Comparison of ENCODE assay signal across 1 cellular context in genomic region chr6:31821301-31822037, GRCh38.
TF ChIP-seq lines count a peak whose summit lies in the region.

No MANE protein-coding gene starts in this region.

TF ChIP-seq in HepG2, 621 proteins besides CTCF, POLR2A, EP300 and RAD21 (continued from another document and continues in another):
- TF ChIP-seq RNF219 (CRISPR knock-in tag; IDR thresholded peaks at IDR 0.05) = no peak
- peak; percentile 22; the same call in 1 of the 2 replicates for TF ChIP-seq ZSCAN21 (CRISPR knock-in tag; IDR thresholded peaks at IDR 0.05; ENCODE audit: borderline replicate concordance)
- TF ChIP-seq CCDC6 (CRISPR knock-in tag; IDR thresholded peaks at IDR 0.05) = no peak
- no peak for TF ChIP-seq CC2D1A (CRISPR knock-in tag; IDR thresholded peaks at IDR 0.05)
- no peak for TF ChIP-seq ETV6 (CRISPR knock-in tag; conservative IDR thresholded peaks at IDR 0.05)
- TF ChIP-seq IRF2 (CRISPR knock-in tag; IDR thresholded peaks at IDR 0.05) = no peak
- TF ChIP-seq, protein P1, sequence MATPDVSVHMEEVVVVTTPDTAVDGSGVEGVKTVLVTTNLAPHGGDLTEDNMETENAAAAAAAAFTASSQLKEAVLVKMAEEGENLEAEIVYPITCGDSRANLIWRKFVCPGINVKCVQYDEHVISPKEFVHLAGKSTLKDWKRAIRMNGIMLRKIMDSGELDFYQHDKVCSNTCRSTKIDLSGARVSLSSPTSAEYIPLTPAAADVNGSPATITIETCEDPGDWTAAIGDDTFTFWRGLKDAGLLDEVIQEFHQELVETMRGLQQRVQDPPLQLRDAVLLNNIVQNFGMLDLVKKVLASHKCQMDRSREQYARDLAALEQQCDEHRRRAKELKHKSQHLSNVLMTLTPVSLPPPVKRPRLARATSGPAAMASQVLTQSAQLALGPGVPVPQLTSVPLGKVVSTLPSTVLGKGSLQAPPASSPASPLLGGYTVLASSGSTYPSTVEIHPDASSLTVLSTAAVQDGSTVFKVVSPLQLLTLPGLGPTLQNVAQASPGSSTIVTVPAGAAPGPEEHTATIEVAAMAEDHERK (CRISPR knock-in tag; IDR thresholded peaks at IDR 0.05; ENCODE audit: low read depth) = no peak
- TF ChIP-seq, protein P2, sequence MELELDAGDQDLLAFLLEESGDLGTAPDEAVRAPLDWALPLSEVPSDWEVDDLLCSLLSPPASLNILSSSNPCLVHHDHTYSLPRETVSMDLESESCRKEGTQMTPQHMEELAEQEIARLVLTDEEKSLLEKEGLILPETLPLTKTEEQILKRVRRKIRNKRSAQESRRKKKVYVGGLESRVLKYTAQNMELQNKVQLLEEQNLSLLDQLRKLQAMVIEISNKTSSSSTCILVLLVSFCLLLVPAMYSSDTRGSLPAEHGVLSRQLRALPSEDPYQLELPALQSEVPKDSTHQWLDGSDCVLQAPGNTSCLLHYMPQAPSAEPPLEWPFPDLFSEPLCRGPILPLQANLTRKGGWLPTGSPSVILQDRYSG (CRISPR knock-in tag; IDR thresholded peaks at IDR 0.05) = no peak
- peak; percentile 43; the same call in 1 of the 2 replicates for TF ChIP-seq ZNF772 (CRISPR knock-in tag; IDR thresholded peaks at IDR 0.05)
- no peak for TF ChIP-seq TRAFD1 (CRISPR knock-in tag; IDR thresholded peaks at IDR 0.05; ENCODE audit: borderline replicate concordance)
- TF ChIP-seq MTF1 (CRISPR knock-in tag; IDR thresholded peaks at IDR 0.05) = no peak
- no peak for TF ChIP-seq DRAP1 (CRISPR knock-in tag; IDR thresholded peaks at IDR 0.05)
- TF ChIP-seq ZBTB43 (CRISPR knock-in tag; conservative IDR thresholded peaks at IDR 0.05) = no peak
- no peak for TF ChIP-seq KLF6 (CRISPR knock-in tag; IDR thresholded peaks at IDR 0.05)
- TF ChIP-seq RBM22 (optimal IDR thresholded peaks at IDR 0.05; ENCODE audit: low read length) = no peak
- TF ChIP-seq, protein P3, sequence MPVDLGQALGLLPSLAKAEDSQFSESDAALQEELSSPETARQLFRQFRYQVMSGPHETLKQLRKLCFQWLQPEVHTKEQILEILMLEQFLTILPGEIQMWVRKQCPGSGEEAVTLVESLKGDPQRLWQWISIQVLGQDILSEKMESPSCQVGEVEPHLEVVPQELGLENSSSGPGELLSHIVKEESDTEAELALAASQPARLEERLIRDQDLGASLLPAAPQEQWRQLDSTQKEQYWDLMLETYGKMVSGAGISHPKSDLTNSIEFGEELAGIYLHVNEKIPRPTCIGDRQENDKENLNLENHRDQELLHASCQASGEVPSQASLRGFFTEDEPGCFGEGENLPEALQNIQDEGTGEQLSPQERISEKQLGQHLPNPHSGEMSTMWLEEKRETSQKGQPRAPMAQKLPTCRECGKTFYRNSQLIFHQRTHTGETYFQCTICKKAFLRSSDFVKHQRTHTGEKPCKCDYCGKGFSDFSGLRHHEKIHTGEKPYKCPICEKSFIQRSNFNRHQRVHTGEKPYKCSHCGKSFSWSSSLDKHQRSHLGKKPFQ (CRISPR knock-in tag; IDR thresholded peaks at IDR 0.05; ENCODE audit: insufficient replicate concordance) = peak; percentile 15
- no peak for TF ChIP-seq CEBPG (CRISPR knock-in tag; IDR thresholded peaks at IDR 0.05)
- TF ChIP-seq BRCA1 (CRISPR knock-in tag; IDR thresholded peaks at IDR 0.05) = no peak
- TF ChIP-seq NR2F6 (IDR thresholded peaks at IDR 0.05) = no peak
- no peak for TF ChIP-seq NR2F6 (CRISPR knock-in tag; IDR thresholded peaks at IDR 0.05)
- TF ChIP-seq ISL2 (CRISPR knock-in tag; IDR thresholded peaks at IDR 0.05) = no peak
- no peak for TF ChIP-seq ZNF704 (CRISPR knock-in tag; IDR thresholded peaks at IDR 0.05; ENCODE audit: borderline replicate concordance)
- no peak for TF ChIP-seq ARHGAP35 (CRISPR knock-in tag; IDR thresholded peaks at IDR 0.05; ENCODE audit: borderline replicate concordance)
- TF ChIP-seq, protein P4, sequence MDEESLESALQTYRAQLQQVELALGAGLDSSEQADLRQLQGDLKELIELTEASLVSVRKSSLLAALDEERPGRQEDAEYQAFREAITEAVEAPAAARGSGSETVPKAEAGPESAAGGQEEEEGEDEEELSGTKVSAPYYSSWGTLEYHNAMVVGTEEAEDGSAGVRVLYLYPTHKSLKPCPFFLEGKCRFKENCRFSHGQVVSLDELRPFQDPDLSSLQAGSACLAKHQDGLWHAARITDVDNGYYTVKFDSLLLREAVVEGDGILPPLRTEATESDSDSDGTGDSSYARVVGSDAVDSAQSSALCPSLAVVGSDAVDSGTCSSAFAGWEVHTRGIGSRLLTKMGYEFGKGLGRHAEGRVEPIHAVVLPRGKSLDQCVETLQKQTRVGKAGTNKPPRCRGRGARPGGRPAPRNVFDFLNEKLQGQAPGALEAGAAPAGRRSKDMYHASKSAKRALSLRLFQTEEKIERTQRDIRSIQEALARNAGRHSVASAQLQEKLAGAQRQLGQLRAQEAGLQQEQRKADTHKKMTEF (CRISPR knock-in tag; IDR thresholded peaks at IDR 0.05) = no peak
- TF ChIP-seq ZNF451 (CRISPR knock-in tag; IDR thresholded peaks at IDR 0.05) = no peak
- TF ChIP-seq, protein P5, sequence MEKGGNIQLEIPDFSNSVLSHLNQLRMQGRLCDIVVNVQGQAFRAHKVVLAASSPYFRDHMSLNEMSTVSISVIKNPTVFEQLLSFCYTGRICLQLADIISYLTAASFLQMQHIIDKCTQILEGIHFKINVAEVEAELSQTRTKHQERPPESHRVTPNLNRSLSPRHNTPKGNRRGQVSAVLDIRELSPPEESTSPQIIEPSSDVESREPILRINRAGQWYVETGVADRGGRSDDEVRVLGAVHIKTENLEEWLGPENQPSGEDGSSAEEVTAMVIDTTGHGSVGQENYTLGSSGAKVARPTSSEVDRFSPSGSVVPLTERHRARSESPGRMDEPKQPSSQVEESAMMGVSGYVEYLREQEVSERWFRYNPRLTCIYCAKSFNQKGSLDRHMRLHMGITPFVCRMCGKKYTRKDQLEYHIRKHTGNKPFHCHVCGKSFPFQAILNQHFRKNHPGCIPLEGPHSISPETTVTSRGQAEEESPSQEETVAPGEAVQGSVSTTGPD (CRISPR knock-in tag; IDR thresholded peaks at IDR 0.05) = 0 out of 2 replicates have a peak, but pooled peaks have one; percentile 10
- TF ChIP-seq, protein P6, sequence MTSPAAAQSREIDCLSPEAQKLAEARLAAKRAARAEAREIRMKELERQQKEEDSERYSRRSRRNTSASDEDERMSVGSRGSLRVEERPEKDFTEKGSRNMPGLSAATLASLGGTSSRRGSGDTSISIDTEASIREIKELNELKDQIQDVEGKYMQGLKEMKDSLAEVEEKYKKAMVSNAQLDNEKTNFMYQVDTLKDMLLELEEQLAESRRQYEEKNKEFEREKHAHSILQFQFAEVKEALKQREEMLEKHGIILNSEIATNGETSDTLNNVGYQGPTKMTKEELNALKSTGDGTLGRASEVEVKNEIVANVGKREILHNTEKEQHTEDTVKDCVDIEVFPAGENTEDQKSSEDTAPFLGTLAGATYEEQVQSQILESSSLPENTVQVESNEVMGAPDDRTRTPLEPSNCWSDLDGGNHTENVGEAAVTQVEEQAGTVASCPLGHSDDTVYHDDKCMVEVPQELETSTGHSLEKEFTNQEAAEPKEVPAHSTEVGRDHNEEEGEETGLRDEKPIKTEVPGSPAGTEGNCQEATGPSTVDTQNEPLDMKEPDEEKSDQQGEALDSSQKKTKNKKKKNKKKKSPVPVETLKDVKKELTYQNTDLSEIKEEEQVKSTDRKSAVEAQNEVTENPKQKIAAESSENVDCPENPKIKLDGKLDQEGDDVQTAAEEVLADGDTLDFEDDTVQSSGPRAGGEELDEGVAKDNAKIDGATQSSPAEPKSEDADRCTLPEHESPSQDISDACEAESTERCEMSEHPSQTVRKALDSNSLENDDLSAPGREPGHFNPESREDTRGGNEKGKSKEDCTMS (CRISPR knock-in tag; conservative IDR thresholded peaks at IDR 0.05) = no peak
- no peak for TF ChIP-seq ZFP62 (CRISPR knock-in tag; IDR thresholded peaks at IDR 0.05)
- TF ChIP-seq ZIK1 (CRISPR knock-in tag; IDR thresholded peaks at IDR 0.05; ENCODE audit: borderline replicate concordance, low read depth) = no peak
- TF ChIP-seq ZNF12 (CRISPR knock-in tag; IDR thresholded peaks at IDR 0.05) = no peak
- no peak for TF ChIP-seq TRIM24 (CRISPR knock-in tag; IDR thresholded peaks at IDR 0.05)
- TF ChIP-seq ZNF331 (CRISPR knock-in tag; IDR thresholded peaks at IDR 0.05) = no peak
- peak; percentile 45; the same call in 1 of the 2 replicates for TF ChIP-seq SMAD3 (CRISPR knock-in tag; IDR thresholded peaks at IDR 0.05)
- TF ChIP-seq NCOA5 (CRISPR knock-in tag; IDR thresholded peaks at IDR 0.05) = no peak
- TF ChIP-seq ATF7 (IDR thresholded peaks at IDR 0.05) = no peak
- no peak for TF ChIP-seq ATF7 (CRISPR knock-in tag; IDR thresholded peaks at IDR 0.05)
- TF ChIP-seq, protein P7, sequence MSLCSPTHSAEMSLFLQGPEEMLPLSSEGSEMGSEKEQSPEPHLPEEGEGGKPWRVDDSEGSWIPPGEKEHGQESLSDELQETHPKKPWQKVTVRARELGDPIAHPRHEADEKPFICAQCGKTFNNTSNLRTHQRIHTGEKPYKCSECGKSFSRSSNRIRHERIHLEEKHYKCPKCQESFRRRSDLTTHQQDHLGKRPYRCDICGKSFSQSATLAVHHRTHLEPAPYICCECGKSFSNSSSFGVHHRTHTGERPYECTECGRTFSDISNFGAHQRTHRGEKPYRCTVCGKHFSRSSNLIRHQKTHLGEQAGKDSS (CRISPR knock-in tag; IDR thresholded peaks at IDR 0.05; ENCODE audit: borderline replicate concordance, low read depth) = no peak
- no peak for TF ChIP-seq JDP2 (CRISPR knock-in tag; IDR thresholded peaks at IDR 0.05; ENCODE audit: borderline replicate concordance)
- no peak for TF ChIP-seq ZNF709 (CRISPR knock-in tag; IDR thresholded peaks at IDR 0.05)
- TF ChIP-seq PHF21A (CRISPR knock-in tag; IDR thresholded peaks at IDR 0.05) = no peak
- no peak for TF ChIP-seq ZNF556 (CRISPR knock-in tag; IDR thresholded peaks at IDR 0.05; ENCODE audit: borderline replicate concordance)
- no peak for TF ChIP-seq BHLHE40 (IDR thresholded peaks at IDR 0.05; ENCODE audit: low read length)
- TF ChIP-seq PCBP1 (IDR thresholded peaks at IDR 0.05; ENCODE audit: borderline replicate concordance, low read depth, low read length) = no peak
- no peak for TF ChIP-seq ZMAT3 (CRISPR knock-in tag; conservative IDR thresholded peaks at IDR 0.05)
- TF ChIP-seq SALL1 (CRISPR knock-in tag; IDR thresholded peaks at IDR 0.05) = no peak
- TF ChIP-seq ZMYM2 (CRISPR knock-in tag; IDR thresholded peaks at IDR 0.05) = no peak; the same call in 1 of the 2 replicates
- no peak for TF ChIP-seq ZKSCAN5 (CRISPR knock-in tag; IDR thresholded peaks at IDR 0.05)
- 0 out of 2 replicates have a peak, but pooled peaks have one; percentile 13 for TF ChIP-seq ZFP1 (CRISPR knock-in tag; IDR thresholded peaks at IDR 0.05)
- TF ChIP-seq MXI1 (IDR thresholded peaks at IDR 0.05; ENCODE audit: borderline replicate concordance, low read depth, low read length) = 0 out of 3 replicates have a peak, but pooled peaks have one; percentile 6
- TF ChIP-seq ASH2L (IDR thresholded peaks at IDR 0.05; ENCODE audit: insufficient read length, low read depth, low read length) = peak; percentile 44
- TF ChIP-seq POLR2G (IDR thresholded peaks at IDR 0.05; ENCODE audit: low read depth, low read length) = peak; percentile 66
- no peak for TF ChIP-seq TCF7 (IDR thresholded peaks at IDR 0.05; ENCODE audit: low read depth)
- no peak for TF ChIP-seq PAX8 (CRISPR knock-in tag; IDR thresholded peaks at IDR 0.05; ENCODE audit: borderline replicate concordance)
- no peak for TF ChIP-seq ZNF101 (CRISPR knock-in tag; IDR thresholded peaks at IDR 0.05; ENCODE audit: borderline replicate concordance, low read depth)
